In genomic region chr2:99096728-99097127, GRCh38 we compare ENCODE assay signal across 14 cellular contexts. TPM values are rescaled to one million over a fixed set of nuclear protein-coding genes. Genes with fewer than 3 reads are reported as not detected.
DNase-seq lines count a peak whose midpoint lies in the region; ATAC-seq, FAIRE-seq and TF ChIP-seq lines count a peak whose summit lies in the region.
"Had no signal": no experiment of that assay in that cellular context is flagged by ENCODE, and none has a peak within 500 bp of the region (broad histone marks: within the 10 kb centered on the region; RNA-seq: fewer than 3 reads in every experiment).

No MANE protein-coding gene starts in this region.

- no peak for FAIRE-seq in D721Med (lab: Jason Lieb, UNC)
- FAIRE-seq: GM12891, GM19239, H1 had no signal

- intact Hi-C loops in activated CD8-positive, alpha-beta T cell treated with anti-CD3 and anti-CD28 coated beads for 36 hours (cut with micrococcal nuclease), result no loop called here

- H3K9me3 Mint-ChIP-seq in activated CD8-positive, alpha-beta T cell treated with anti-CD3 and anti-CD28 coated beads for 36 hours, result peaks cover 6% of the 10 kb centered on the region
- peaks cover 10% of the 10 kb centered on the region for H3K9me3 Mint-ChIP-seq in activated CD8-positive, alpha-beta T cell treated with anti-CD3 and anti-CD28 coated beads, Interleukin-2, amount 10 ng/mL, durations not matched to agents 7 days and 5 days (ENCODE audit: insufficient read depth)
- no peaks in the 10 kb centered on the region for H3K9me3 Mint-ChIP-seq in activated naive CD4-positive, alpha-beta T cell treated with anti-CD3 and anti-CD28 coated beads, Interleukin-2, amount 50 U/mL, for 72 hours

- ATAC-seq in activated CD8-positive, alpha-beta T cell treated with anti-CD3 and anti-CD28 coated beads for 36 hours, result peak; percentile 17
- ATAC-seq in activated CD8-positive, alpha-beta T cell treated with anti-CD3 and anti-CD28 coated beads, Interleukin-2, amount 10 ng/mL, durations not matched to agents 7 days and 5 days, result no peak
- peak; percentile 61 to 96 for ATAC-seq in activated naive CD4-positive, alpha-beta T cell treated with anti-CD3 and anti-CD28 coated beads, Interleukin-2, amount 50 U/mL, for 72 hours
- peak; percentile 63 for ATAC-seq in HG02870 (IDR thresholded peaks at IDR 0.05; ENCODE audit: unreplicated experiment)
- peak; percentile 57 for ATAC-seq in stimulated activated naive CD8-positive, alpha-beta T cell treated with anti-CD3 and anti-CD28 coated beads, Interleukin-15, Interleukin-2, amounts not matched to agents 100 U/mL and 50 U/mL, for 24 hours

- no peaks in the 10 kb centered on the region for H3K27me3 Mint-ChIP-seq in activated CD8-positive, alpha-beta T cell treated with anti-CD3 and anti-CD28 coated beads for 36 hours
- H3K27me3 Mint-ChIP-seq in activated CD8-positive, alpha-beta T cell treated with anti-CD3 and anti-CD28 coated beads, Interleukin-2, amount 10 ng/mL, durations not matched to agents 7 days and 5 days (ENCODE audit: low read depth), result peaks cover 19% of the 10 kb centered on the region
- H3K27me3 Mint-ChIP-seq: CD4-positive, CD25-positive, alpha-beta regulatory T cell had no signal

- DNase-seq in activated CD8-positive, alpha-beta T cell treated with anti-CD3 and anti-CD28 coated beads for 36 hours, result no peak
- no peak for DNase-seq in activated CD8-positive, alpha-beta T cell treated with anti-CD3 and anti-CD28 coated beads, Interleukin-2, amount 10 ng/mL, durations not matched to agents 7 days and 5 days
- no peak for DNase-seq in activated naive CD4-positive, alpha-beta T cell treated with anti-CD3 and anti-CD28 coated beads, Interleukin-2, amount 50 U/mL, for 72 hours (ENCODE audit: low spot score in 2 of 2)
- no peak for DNase-seq in activated naive CD4-positive, alpha-beta T cell treated with anti-CD3 and anti-CD28 coated beads, Interleukin-2, amount 50 U/mL, for 16 hours
- no peak for DNase-seq in stimulated activated naive CD8-positive, alpha-beta T cell treated with anti-CD3 and anti-CD28 coated beads, Interleukin-15, Interleukin-2, amounts not matched to agents 100 U/mL and 50 U/mL, for 24 hours
- DNase-seq in D721Med (ENCODE audit: insufficient read length, low spot score) (no peak), NCI-H2081 (lab: John Stamatoyannopoulos, UW) (no peak)
- DNase-seq: ACHN; CD4-positive, CD25-positive, alpha-beta regulatory T cell; DMS79 had no signal

- TF ChIP-seq CTCF in activated CD8-positive, alpha-beta T cell treated with anti-CD3 and anti-CD28 coated beads for 36 hours (IDR thresholded peaks at IDR 0.05), result no peak
- no peak for TF ChIP-seq CTCF in D721Med (IDR thresholded peaks at IDR 0.05; ENCODE audit: insufficient read depth, missing control alignments)

- POLR2A ChIA-PET in activated CD8-positive, alpha-beta T cell treated with anti-CD3 and anti-CD28 coated beads for 36 hours (lab: Charles Lee), result no interaction called here
- POLR2A ChIA-PET in activated CD8-positive, alpha-beta T cell treated with anti-CD3 and anti-CD28 coated beads, Interleukin-2, amount 10 ng/mL, durations not matched to agents 7 days and 5 days (lab: Charles Lee), result no interaction called here

- CTCF ChIA-PET in activated CD8-positive, alpha-beta T cell treated with anti-CD3 and anti-CD28 coated beads for 36 hours (lab: Charles Lee), result no interaction called here
- CTCF ChIA-PET in activated CD8-positive, alpha-beta T cell treated with anti-CD3 and anti-CD28 coated beads, Interleukin-2, amount 10 ng/mL, durations not matched to agents 7 days and 5 days (lab: Charles Lee), result no interaction called here

- H3K4me3 Mint-ChIP-seq in activated CD8-positive, alpha-beta T cell treated with anti-CD3 and anti-CD28 coated beads for 36 hours, result no peak overlapping the region
- no peak overlapping the region for H3K4me3 Mint-ChIP-seq in activated CD8-positive, alpha-beta T cell treated with anti-CD3 and anti-CD28 coated beads, Interleukin-2, amount 10 ng/mL, durations not matched to agents 7 days and 5 days
- H3K4me3 Mint-ChIP-seq: CD4-positive, CD25-positive, alpha-beta regulatory T cell had no signal

- peaks cover 2% of the 10 kb centered on the region for H3K36me3 Mint-ChIP-seq in activated CD8-positive, alpha-beta T cell treated with anti-CD3 and anti-CD28 coated beads for 36 hours (ENCODE audit: low read depth)
- no peaks in the 10 kb centered on the region for H3K36me3 Mint-ChIP-seq in activated CD8-positive, alpha-beta T cell treated with anti-CD3 and anti-CD28 coated beads, Interleukin-2, amount 10 ng/mL, durations not matched to agents 7 days and 5 days (ENCODE audit: low read depth)
- peaks cover 6 to 10% of the 10 kb centered on the region in 2 donors for H3K36me3 Mint-ChIP-seq in activated naive CD4-positive, alpha-beta T cell treated with anti-CD3 and anti-CD28 coated beads, Interleukin-2, amount 50 U/mL, for 72 hours

- H3K27ac Mint-ChIP-seq in activated CD8-positive, alpha-beta T cell treated with anti-CD3 and anti-CD28 coated beads for 36 hours, result peak overlapping the region; percentile 10
- no peak overlapping the region for H3K27ac Mint-ChIP-seq in activated CD8-positive, alpha-beta T cell treated with anti-CD3 and anti-CD28 coated beads, Interleukin-2, amount 10 ng/mL, durations not matched to agents 7 days and 5 days
- peak overlapping the region in 1 of 2 donors; percentile 19 for H3K27ac Mint-ChIP-seq in activated naive CD4-positive, alpha-beta T cell treated with anti-CD3 and anti-CD28 coated beads, Interleukin-2, amount 50 U/mL, for 72 hours
- H3K27ac Mint-ChIP-seq: CD4-positive, CD25-positive, alpha-beta regulatory T cell had no signal

- peaks cover 2% of the 10 kb centered on the region for H3K4me1 Mint-ChIP-seq in activated CD8-positive, alpha-beta T cell treated with anti-CD3 and anti-CD28 coated beads for 36 hours (ENCODE audit: low read depth)
- no peaks in the 10 kb centered on the region for H3K4me1 Mint-ChIP-seq in activated CD8-positive, alpha-beta T cell treated with anti-CD3 and anti-CD28 coated beads, Interleukin-2, amount 10 ng/mL, durations not matched to agents 7 days and 5 days (ENCODE audit: low read depth)

RNA-seq across cellular contexts. Expression of gene C2orf15, which starts 44.8 kb away (rescaled TPM):
- total RNA-seq in activated CD8-positive, alpha-beta T cell treated with anti-CD3 and anti-CD28 coated beads for 36 hours, result 1 to 10 TPM; 1.4 to 1.5 TPM
- under 1 TPM; 0.37 to 0.86 TPM for total RNA-seq in activated CD8-positive, alpha-beta T cell treated with anti-CD3 and anti-CD28 coated beads, Interleukin-2, amount 10 ng/mL, durations not matched to agents 7 days and 5 days
- 1 to 10 TPM; 2.1 to 4.9 TPM for total RNA-seq in activated naive CD4-positive, alpha-beta T cell treated with anti-CD3 and anti-CD28 coated beads, Interleukin-2, amount 50 U/mL, for 72 hours

RNA-seq across cellular contexts. Expression of gene TSGA10, which starts 58.0 kb away (rescaled TPM):
- 1 to 10 TPM; 8.6 to 9.2 TPM for total RNA-seq in activated CD8-positive, alpha-beta T cell treated with anti-CD3 and anti-CD28 coated beads for 36 hours
- total RNA-seq in activated CD8-positive, alpha-beta T cell treated with anti-CD3 and anti-CD28 coated beads, Interleukin-2, amount 10 ng/mL, durations not matched to agents 7 days and 5 days, result 1 to 10 TPM; 6.0 to 6.9 TPM
- total RNA-seq in activated naive CD4-positive, alpha-beta T cell treated with anti-CD3 and anti-CD28 coated beads, Interleukin-2, amount 50 U/mL, for 72 hours, result 1 to 10 TPM; 5.2 to 8.0 TPM

RNA-seq across cellular contexts. Expression of gene LIPT1, which starts 58.0 kb away (rescaled TPM):
- 1 to 10 TPM; 3.3 to 6.0 TPM for total RNA-seq in activated CD8-positive, alpha-beta T cell treated with anti-CD3 and anti-CD28 coated beads for 36 hours
- 1 to 10 TPM; 7.5 to 7.9 TPM for total RNA-seq in activated CD8-positive, alpha-beta T cell treated with anti-CD3 and anti-CD28 coated beads, Interleukin-2, amount 10 ng/mL, durations not matched to agents 7 days and 5 days
- 1 to 10 TPM; 3.5 to 6.9 TPM for total RNA-seq in activated naive CD4-positive, alpha-beta T cell treated with anti-CD3 and anti-CD28 coated beads, Interleukin-2, amount 50 U/mL, for 72 hours
